14 cellular contexts compared by ENCODE assay signal in the genomic region with DNA sequence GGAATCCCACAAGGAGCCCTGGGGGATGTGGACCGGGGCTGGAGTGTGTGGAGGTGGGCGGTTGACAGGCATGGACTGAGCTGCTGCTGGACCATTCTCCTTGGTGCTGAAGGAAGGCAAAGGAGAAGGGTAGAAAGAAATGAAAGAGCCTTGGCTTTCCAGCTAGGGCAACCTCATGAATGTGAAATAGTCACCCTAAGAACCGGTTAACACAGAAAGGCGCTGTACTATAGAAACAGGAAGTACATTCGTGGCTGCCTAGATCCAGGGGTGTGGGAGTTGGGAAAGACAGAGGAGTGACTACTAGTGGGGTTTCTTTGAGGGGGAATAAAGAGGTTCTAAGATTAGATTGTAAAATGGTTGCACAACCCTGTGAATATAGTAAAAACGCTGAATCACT. TPM values are rescaled to one million over a fixed set of nuclear protein-coding genes. Genes with fewer than 3 reads are reported as not detected.
"Had no signal": no experiment of that assay in that cellular context is flagged by ENCODE, and none has a peak within 500 bp of the region (broad histone marks: within the 10 kb centered on the region; RNA-seq: fewer than 3 reads in every experiment).

No MANE protein-coding gene starts in this region.

RNA-seq across cellular contexts. Expression of gene C22orf42, which starts 7.5 kb away (rescaled TPM):
- total RNA-seq: activated CD4-positive, alpha-beta memory T cell treated with anti-CD3 and anti-CD28 coated beads for 36 hours; activated CD4-positive, alpha-beta T cell treated with anti-CD3 and anti-CD28 coated beads for 36 hours; activated naive CD4-positive, alpha-beta T cell treated with anti-CD3 and anti-CD28 coated beads for 36 hours; activated naive CD4-positive, alpha-beta T cell treated with anti-CD3 and anti-CD28 coated beads, Interleukin-2, amount 50 U/mL, for 72 hours; activated T-cell treated with anti-CD3 and anti-CD28 coated beads, Interleukin-2, amount 50 U/mL, for 4 hours; activated T-helper 1 cell treated with anti-CD3 and anti-CD28 coated beads, Interleukin-12 subunit alpha, Interleukin-12 subunit beta, Interleukin-2, Interleukin-4 antibody, amounts not matched to agents 30 ng/mL and 10 ng/mL and 1 ng/mL, durations not matched to agents 14 hours and 24 hours and 36 hours; astrocyte; breast epithelium; NCI-H460; RPMI7951; SJSA1 had no signal
- polyA plus RNA-seq: SK-N-SH had no signal

RNA-seq across cellular contexts. Expression of gene RFPL2, which starts 53.3 kb away (rescaled TPM):
- total RNA-seq: activated CD4-positive, alpha-beta T cell treated with anti-CD3 and anti-CD28 coated beads for 36 hours; activated naive CD4-positive, alpha-beta T cell treated with anti-CD3 and anti-CD28 coated beads for 36 hours; activated T-cell treated with anti-CD3 and anti-CD28 coated beads, Interleukin-2, amount 50 U/mL, for 4 hours; adrenal gland; body of pancreas; RPMI7951; SJSA1 had no signal
